Comparison of ENCODE assay signal across 23 cellular contexts in genomic region chr11:244376-244775, GRCh38. TPM values are rescaled to one million over a fixed set of nuclear protein-coding genes. Genes with fewer than 3 reads are reported as not detected.
"Had no signal": no experiment of that assay in that cellular context is flagged by ENCODE, and none has a peak within 500 bp of the region (broad histone marks: within the 10 kb centered on the region; RNA-seq: fewer than 3 reads in every experiment).

No MANE protein-coding gene starts in this region.

- H3K27me3 Mint-ChIP-seq: naive thymus-derived CD4-positive, alpha-beta T cell; stimulated activated naive B cell treated with anti-CD40 and anti-IgM and Interleukin-4, amounts not matched to agents 10 μg/mL and 1 μg/mL and 100 μg/mL, for 72 hours; stimulated activated naive CD8-positive, alpha-beta T cell treated with anti-CD3 and anti-CD28 coated beads, Interleukin-15, amount 100 ng/mL, for 72 hours had no signal

- H3K4me1 Mint-ChIP-seq: nephron progenitor cell had no signal

- ATAC-seq: esophagus mucosa; gastrocnemius medialis; heart right ventricle; left lobe of liver; naive thymus-derived CD4-positive, alpha-beta T cell; psoas muscle; sciatic nerve; stimulated activated naive B cell treated with anti-CD40 and anti-IgM and Interleukin-4, amounts not matched to agents 10 μg/mL and 1 μg/mL and 100 μg/mL, for 72 hours; stimulated activated naive CD8-positive, alpha-beta T cell treated with anti-CD3 and anti-CD28 coated beads, Interleukin-15, amount 100 ng/mL, for 72 hours; upper lobe of right lung had no signal

- H3K27ac Mint-ChIP-seq: nephron progenitor cell; stimulated activated naive B cell treated with anti-CD40 and anti-IgM and Interleukin-4, amounts not matched to agents 10 μg/mL and 1 μg/mL and 100 μg/mL, for 72 hours had no signal

- DNase-seq: dorsolateral prefrontal cortex; effector CD8-positive, alpha-beta T cell; gastrocnemius medialis; heart right ventricle; hypothalamus; kidney glomerular epithelial cell; mammary epithelial cell; naive thymus-derived CD4-positive, alpha-beta T cell; nephron progenitor cell; psoas muscle; spleen; stimulated activated CD4-positive, alpha-beta T cell treated with anti-CD3 and anti-CD28 coated beads, Interleukin-15, amount 100 ng/mL, for 24 hours; stimulated activated CD4-positive, alpha-beta T cell treated with anti-CD3 and anti-CD28 coated beads, Interleukin-1b, Interleukin-23, amount 100 ng/mL, for 48 hours; stimulated activated CD4-positive, alpha-beta T cell treated with anti-CD3 and anti-CD28 coated beads, Interleukin-4, amount 100 ng/mL, for 24 hours; stimulated activated naive B cell treated with anti-CD40 and anti-IgM and Interleukin-4, amounts not matched to agents 10 μg/mL and 1 μg/mL and 100 μg/mL, for 72 hours; stimulated activated naive CD8-positive, alpha-beta T cell treated with anti-CD3 and anti-CD28 coated beads, Interleukin-15, amount 100 ng/mL, for 72 hours; testis; upper lobe of right lung had no signal

- H3K9me3 Mint-ChIP-seq: nephron progenitor cell; stimulated activated naive B cell treated with anti-CD40 and anti-IgM and Interleukin-4, amounts not matched to agents 10 μg/mL and 1 μg/mL and 100 μg/mL, for 72 hours; stimulated activated naive CD8-positive, alpha-beta T cell treated with anti-CD3 and anti-CD28 coated beads, Interleukin-15, amount 100 ng/mL, for 72 hours had no signal

- H3K4me3 Mint-ChIP-seq: naive thymus-derived CD4-positive, alpha-beta T cell; nephron progenitor cell; stimulated activated naive B cell treated with anti-CD40 and anti-IgM and Interleukin-4, amounts not matched to agents 10 μg/mL and 1 μg/mL and 100 μg/mL, for 72 hours; stimulated activated naive CD8-positive, alpha-beta T cell treated with anti-CD3 and anti-CD28 coated beads, Interleukin-15, amount 100 ng/mL, for 72 hours had no signal

RNA-seq across cellular contexts. Expression of gene NLRP6, which starts 33.8 kb away (rescaled TPM):
- total RNA-seq: fibroblast of lung, mammary epithelial cell, skeletal muscle tissue had no signal
